ENCODE assay signal across 8 cellular contexts in the genomic region with DNA sequence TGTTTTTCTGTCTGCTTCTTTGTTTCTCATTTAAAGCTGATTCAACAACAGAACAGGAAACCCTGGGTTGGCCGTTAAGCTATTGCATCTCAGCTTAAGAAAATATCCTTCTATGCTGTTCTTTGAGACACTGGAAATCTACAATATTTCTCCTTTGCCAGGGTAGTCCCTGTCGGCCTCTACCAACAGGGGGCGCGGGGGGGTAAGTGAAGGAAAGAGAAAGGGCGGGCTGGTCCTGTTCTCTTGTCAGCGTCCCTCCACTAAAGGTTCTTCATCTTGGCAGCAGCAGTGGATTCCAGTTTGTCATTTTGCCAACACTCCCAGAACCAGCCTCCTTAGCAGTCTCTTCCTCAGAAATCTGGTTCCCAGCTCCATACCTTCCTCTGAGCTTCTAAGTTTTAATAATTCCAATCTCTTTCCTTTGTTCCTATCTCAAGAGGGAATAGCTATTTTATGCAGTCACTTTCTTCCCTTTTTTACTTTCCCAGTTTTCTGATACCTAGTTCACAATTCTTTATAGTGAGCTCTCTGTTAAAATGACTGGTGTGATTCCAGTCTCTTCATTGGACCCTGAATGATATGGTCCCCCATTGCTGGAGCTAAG.
DNase-seq lines count a peak whose midpoint lies in the region; ATAC-seq and TF ChIP-seq lines count a peak whose summit lies in the region.

No MANE protein-coding gene starts in this region.

- no peaks in the 10 kb centered on the region for H3K9me3 ChIP-seq in psoas muscle

- no peaks in the 10 kb centered on the region for H3K36me3 ChIP-seq in psoas muscle (ENCODE audit: insufficient read depth in 1 of 2, low read depth in 1 of 2)

- H3K27me3 ChIP-seq in psoas muscle (ENCODE audit: insufficient read depth in 3 of 3, low read length in 2 of 3) = no peaks in the 10 kb centered on the region

- intact Hi-C loops in psoas muscle (cut with DNase I) = no loop called here

- H3K4me3 ChIP-seq in foreskin fibroblast (ENCODE audit: low read depth in 1 of 2, low read length in 2 of 2) = no peak overlapping the region
- no peak overlapping the region for H3K4me3 ChIP-seq in psoas muscle

- 22 to 25% (median 23%) methylated on average over 5 to 6 of the region's 6 CpGs for WGBS in psoas muscle, 3 donors

- peak; percentile 70 for DNase-seq in activated effector memory CD4-positive, alpha-beta T cell treated with anti-CD3 and anti-CD28 coated beads, Interleukin-2, amount 50 U/mL, for 16 hours
- DNase-seq in activated effector memory CD4-positive, alpha-beta T cell treated with Interleukin-2 at 50 U/mL for 16 hours = no peak
- peak; percentile 74 for DNase-seq in NAMALWA (ENCODE audit: low spot score)
- DNase-seq in activated T-cell treated with anti-CD3 and anti-CD28 coated beads for 4 hours = peak; percentile 18
- DNase-seq in foreskin fibroblast = peak; percentile 34 to 66
- DNase-seq in psoas muscle = peak; percentile 78 to 80
- DNase-seq in NCI-H128 (lab: John Stamatoyannopoulos, UW; ENCODE audit: unreplicated experiment) = no peak
- DNase-seq in GDM1 (lab: John Stamatoyannopoulos, UW) = no peak

- TF ChIP-seq CTCF in foreskin fibroblast (IDR thresholded peaks at IDR 0.05; ENCODE audit: low read depth, low read length) = peak; percentile 70
- TF ChIP-seq CTCF in psoas muscle (IDR thresholded peaks at IDR 0.05) = peak; percentile 53

- peak; percentile 42 to 71 (median 64) for ATAC-seq in psoas muscle

- H3K27ac ChIP-seq in psoas muscle = no peak overlapping the region

- H3K4me1 ChIP-seq in psoas muscle = no peaks in the 10 kb centered on the region

Comparison
In these comparisons a context has a peak if more than half of its experiments do, and no peak if none do; other contexts are left out.
1. DNase-seq: peak in activated effector memory CD4-positive, alpha-beta T cell treated with anti-CD3 and anti-CD28 coated beads, Interleukin-2, amount 50 U/mL, for 16 hours (single experiment), NAMALWA (single experiment), activated T-cell treated with anti-CD3 and anti-CD28 coated beads for 4 hours (single experiment), foreskin fibroblast (2 of 2) and psoas muscle (2 of 2); none in activated effector memory CD4-positive, alpha-beta T cell treated with Interleukin-2 at 50 U/mL for 16 hours (single experiment), NCI-H128 (single experiment) and GDM1 (single experiment).